Comparison of ENCODE assay signal across 8 cellular contexts in genomic region chr17:71735893-71736292, GRCh38.
"Had no signal": no experiment of that assay in that cellular context is flagged by ENCODE, and none has a peak within 500 bp of the region (broad histone marks: within the 10 kb centered on the region; RNA-seq: fewer than 3 reads in every experiment).

No MANE protein-coding gene starts in this region.

- H3K9me3 Mint-ChIP-seq: GM23338, H9 had no signal

- H3K27me3 Mint-ChIP-seq: IgD-negative memory B cell had no signal

- H2AFZ ChIP-seq: GM23338 had no signal

- H3K27ac Mint-ChIP-seq: GM23338, H9, IgD-negative memory B cell had no signal

- FAIRE-seq: H1, H54, HTR-8/SVneo had no signal

- H3K4me3 ChIP-seq: GM23338 had no signal

- H3K4me1 Mint-ChIP-seq: GM23338, IgD-negative memory B cell had no signal

- DNase-seq: H9, HCEC 1CT, KBM-7 had no signal

- ATAC-seq: GM23338 had no signal

- H3K36me3 Mint-ChIP-seq: IgD-negative memory B cell had no signal

- H3K4me3 Mint-ChIP-seq: GM23338, H9, IgD-negative memory B cell had no signal

- H3K4me2 ChIP-seq: GM23338 had no signal
